In genomic region chr18:24397694-24398365, GRCh38 we compare ENCODE assay signal across 8 cellular contexts.
DNase-seq lines count a peak whose midpoint lies in the region; TF ChIP-seq lines count a peak whose summit lies in the region.

Gene OSBPL1A, minus strand, starts transcription at chr18:24397824. Its CDS starts 20,291 bp downstream, at chr18:24377533.

- DNase-seq in GM12865 (ENCODE audit: low read depth), result peak; percentile 39
- peak; percentile 54 for DNase-seq in OCI-M2 (lab: John Stamatoyannopoulos, UW; ENCODE audit: unreplicated experiment)
- DNase-seq in activated T-cell treated with anti-CD3 and anti-CD28 coated beads, Interleukin-2, amount 50 U/mL, for 1 hour, result peak; percentile 82
- peak; percentile 95 for DNase-seq in epithelial cell of esophagus (ENCODE audit: low read depth)
- DNase-seq in midbrain (lab: John Stamatoyannopoulos, UW), result peak; percentile 90
- DNase-seq in stimulated activated CD8-positive, alpha-beta memory T cell treated with anti-CD3 and anti-CD28 coated beads, Interleukin-15, amount 100 ng/mL, for 24 hours (ENCODE audit: low read depth), result peak; percentile 61
- DNase-seq in AML-193 (lab: John Stamatoyannopoulos, UW), result no peak

- no peak for TF ChIP-seq EP300 in Ishikawa (IDR thresholded peaks at IDR 0.05; ENCODE audit: borderline replicate concordance)

- TF ChIP-seq RAD21 in Ishikawa (IDR thresholded peaks at IDR 0.05; ENCODE audit: low read depth), result no peak

- H3K4me3 ChIP-seq in GM12865 (ENCODE audit: low read depth, low read length) (peak within 1 kb of the TSS; percentile 20; the same call in 1 of the 2 replicates), epithelial cell of esophagus (ENCODE audit: low read length) (peak within 1 kb of the TSS; percentile 69)

- TF ChIP-seq CTCF in GM12865 (IDR thresholded peaks at IDR 0.05; ENCODE audit: insufficient read depth, low read depth, low read length, missing control alignments) (no peak), epithelial cell of esophagus (IDR thresholded peaks at IDR 0.05; ENCODE audit: insufficient read depth, low read depth, low read length, missing control alignments) (no peak)

TF ChIP-seq in Ishikawa, 13 proteins besides CTCF, POLR2A, EP300 and RAD21:
- no peak for TF ChIP-seq ZBTB7A (IDR thresholded peaks at IDR 0.05; ENCODE audit: low read depth)
- TF ChIP-seq TCF12 (IDR thresholded peaks at IDR 0.05; ENCODE audit: low read depth), result no peak
- TF ChIP-seq YY1 (IDR thresholded peaks at IDR 0.05; ENCODE audit: low read depth), result no peak
- TF ChIP-seq NFIC (IDR thresholded peaks at IDR 0.05), result peak; percentile 68
- TF ChIP-seq EGR1 (IDR thresholded peaks at IDR 0.05), result peak; percentile 72
- no peak for TF ChIP-seq CEBPB (IDR thresholded peaks at IDR 0.05)
- no peak; the same call in 1 of the 2 replicates for TF ChIP-seq REST (IDR thresholded peaks at IDR 0.05; ENCODE audit: low read depth)
- peak; percentile 95 for TF ChIP-seq USF1 (IDR thresholded peaks at IDR 0.05)
- TF ChIP-seq MAX (IDR thresholded peaks at IDR 0.05), result peak; percentile 33; the same call in 1 of the 2 replicates
- peak; percentile 60; the same call in 1 of the 2 replicates for TF ChIP-seq TAF1 (IDR thresholded peaks at IDR 0.05; ENCODE audit: low read depth)
- 0 out of 2 replicates have a peak, but pooled peaks have one; percentile 39 for TF ChIP-seq TEAD4 (IDR thresholded peaks at IDR 0.05)
- no peak for TF ChIP-seq CREB1 (IDR thresholded peaks at IDR 0.05; ENCODE audit: low read depth)
- TF ChIP-seq FOXM1 (IDR thresholded peaks at IDR 0.05; ENCODE audit: borderline replicate concordance, low read depth), result no peak

Comparison
In these comparisons a context has a peak if more than half of its experiments do, and no peak if none do; other contexts are left out.
1. DNase-seq: peak in GM12865 (single experiment), OCI-M2 (single experiment), activated T-cell treated with anti-CD3 and anti-CD28 coated beads, Interleukin-2, amount 50 U/mL, for 1 hour (single experiment), epithelial cell of esophagus (single experiment), midbrain (single experiment) and stimulated activated CD8-positive, alpha-beta memory T cell treated with anti-CD3 and anti-CD28 coated beads, Interleukin-15, amount 100 ng/mL, for 24 hours (single experiment); none in AML-193 (0 of 2).